ENCODE assay signal across 17 cellular contexts in genomic region chr12:29287622-29288021, GRCh38.
DNase-seq lines count a peak whose midpoint lies in the region; ATAC-seq and TF ChIP-seq lines count a peak whose summit lies in the region.
"Had no signal": no experiment of that assay in that cellular context is flagged by ENCODE, and none has a peak within 500 bp of the region (broad histone marks: within the 10 kb centered on the region; RNA-seq: fewer than 3 reads in every experiment).

No MANE protein-coding gene starts in this region.

- H2AFZ ChIP-seq in neuronal stem cell (ENCODE audit: low read length) = no peak overlapping the region

- DNase-seq in H7 (peak; percentile 17), iPS-NIHi11 (ENCODE audit: low spot score) (peak; percentile 11), neuronal stem cell (ENCODE audit: low spot score) (peak; percentile 2), CD1c-positive myeloid dendritic cell (ENCODE audit: extremely low spot score) (no peak)
- DNase-seq: 8988T; Calu3; CD8-positive, alpha-beta T cell; DND-41; EL; GOT3; H9 had no signal

- H3K18ac ChIP-seq in neuronal stem cell (ENCODE audit: low read length) = no peak overlapping the region

- no peak overlapping the region for H3K27ac ChIP-seq in neuronal stem cell (replicated peaks; ENCODE audit: low read length)
- H3K27ac ChIP-seq: BLaER1 had no signal

- H4K91ac ChIP-seq in neuronal stem cell (ENCODE audit: low read depth, low read length, poor library complexity) = no peak overlapping the region

- no peak overlapping the region for H3K9ac ChIP-seq in neuronal stem cell (ENCODE audit: low read depth, low read length, poor library complexity)
- H3K9ac ChIP-seq: BLaER1 had no signal

- H2BK120ac ChIP-seq in neuronal stem cell (ENCODE audit: low read depth, low read length) = no peak overlapping the region

- no peak overlapping the region for H3K14ac ChIP-seq in neuronal stem cell (ENCODE audit: low read length)

- no peak overlapping the region for H3K23ac ChIP-seq in neuronal stem cell (ENCODE audit: low read depth, low read length, poor library complexity)

- H4K8ac ChIP-seq in neuronal stem cell (ENCODE audit: low read depth, low read length) = no peak overlapping the region

- H3K36me3 ChIP-seq in H7 (replicated peaks; ENCODE audit: control insufficient read depth, insufficient read depth, low read length) = no peaks in the 10 kb centered on the region
- no peaks in the 10 kb centered on the region for H3K36me3 ChIP-seq in neuronal stem cell (replicated peaks in 1 of 2; ENCODE audit: control insufficient read depth in 2 of 2, insufficient read depth in 2 of 2, low read length in 2 of 2)

- H3K4ac ChIP-seq in neuronal stem cell (ENCODE audit: low read length) = no peak overlapping the region

- H3K4me3 ChIP-seq in H7 (ENCODE audit: insufficient read depth, low read depth, low read length) (no peak overlapping the region), neuronal stem cell (ENCODE audit: low read length in 2 of 2) (no peak overlapping the region)
- H3K4me3 ChIP-seq: BLaER1, GM12878 had no signal

- H2BK12ac ChIP-seq in neuronal stem cell (ENCODE audit: low read length) = no peak overlapping the region

- H3K9me3 ChIP-seq in neuronal stem cell (replicated peaks in 1 of 2; ENCODE audit: control insufficient read depth in 2 of 2, insufficient read depth in 1 of 2, low read depth in 1 of 2, low read length in 2 of 2) = no peaks in the 10 kb centered on the region

- WGBS in neuronal stem cell (ENCODE audit: extremely low coverage in 2 of 2, insufficient read length in 2 of 2, insufficient replicate concordance in 1 of 2), 2 donors = no CpG with 5 or more reads among the region's 1 CpG

- peaks cover 0 to 1% of the 10 kb centered on the region in 2 donors for H3K4me1 ChIP-seq in neuronal stem cell (ENCODE audit: control insufficient read depth in 2 of 2, insufficient read depth in 1 of 2, low read depth in 1 of 2, low read length in 2 of 2)

- H2BK5ac ChIP-seq in neuronal stem cell (ENCODE audit: low read length) = no peak overlapping the region

- no peak overlapping the region for H2AK5ac ChIP-seq in neuronal stem cell (ENCODE audit: low read depth, low read length)

- ATAC-seq in SK-N-SH treated with all-trans-retinoic acid at 6 μM for 48 hours (peak; percentile 44; the same call in 2 of the 3 replicates), HG02759 (IDR thresholded peaks at IDR 0.05; ENCODE audit: unreplicated experiment) (no peak), GM21723 (IDR thresholded peaks at IDR 0.05; ENCODE audit: unreplicated experiment) (no peak), GM21619 (IDR thresholded peaks at IDR 0.05; ENCODE audit: unreplicated experiment) (no peak)
- ATAC-seq: CD8-positive, alpha-beta T cell; GM12878 had no signal

- H3K27me3 ChIP-seq in H7 (ENCODE audit: control insufficient read depth, insufficient read depth, low read length) = no peaks in the 10 kb centered on the region
- no peaks in the 10 kb centered on the region for H3K27me3 ChIP-seq in neuronal stem cell (ENCODE audit: control insufficient read depth in 3 of 3, insufficient read depth in 3 of 3, low read depth in 1 of 3, low read length in 3 of 3)
- H3K27me3 ChIP-seq: BLaER1 had no signal

- H3K4me2 ChIP-seq in neuronal stem cell (ENCODE audit: insufficient read depth, low read length, poor library complexity, severe bottlenecking) = no peak overlapping the region
- H3K4me2 ChIP-seq: BLaER1 had no signal

- H3K79me1 ChIP-seq in neuronal stem cell (ENCODE audit: low read depth, low read length) = no peaks in the 10 kb centered on the region

- H2BK15ac ChIP-seq in neuronal stem cell (ENCODE audit: low read length) = no peak overlapping the region

TF ChIP-seq in SK-N-SH treated with all-trans-retinoic acid at 6 μM for 48 hours, 23 proteins besides CTCF, POLR2A, EP300 and RAD21:
- TF ChIP-seq, protein P1, sequence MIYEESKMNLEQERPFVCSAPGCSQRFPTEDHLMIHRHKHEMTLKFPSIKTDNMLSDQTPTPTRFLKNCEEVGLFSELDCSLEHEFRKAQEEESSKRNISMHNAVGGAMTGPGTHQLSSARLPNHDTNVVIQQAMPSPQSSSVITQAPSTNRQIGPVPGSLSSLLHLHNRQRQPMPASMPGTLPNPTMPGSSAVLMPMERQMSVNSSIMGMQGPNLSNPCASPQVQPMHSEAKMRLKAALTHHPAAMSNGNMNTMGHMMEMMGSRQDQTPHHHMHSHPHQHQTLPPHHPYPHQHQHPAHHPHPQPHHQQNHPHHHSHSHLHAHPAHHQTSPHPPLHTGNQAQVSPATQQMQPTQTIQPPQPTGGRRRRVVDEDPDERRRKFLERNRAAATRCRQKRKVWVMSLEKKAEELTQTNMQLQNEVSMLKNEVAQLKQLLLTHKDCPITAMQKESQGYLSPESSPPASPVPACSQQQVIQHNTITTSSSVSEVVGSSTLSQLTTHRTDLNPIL (CRISPR knock-in tag; IDR thresholded peaks at IDR 0.05; ENCODE audit: low read depth) = peak; percentile 67; the same call in 1 of the 2 replicates
- TF ChIP-seq SNAI2 (CRISPR knock-in tag; IDR thresholded peaks at IDR 0.05) (0 out of 2 replicates have a peak, but pooled peaks have one; percentile 49), ZNF70 (CRISPR knock-in tag; IDR thresholded peaks at IDR 0.05) (no peak), ISL1 (CRISPR knock-in tag; IDR thresholded peaks at IDR 0.05) (peak; percentile 84), PPARA (CRISPR knock-in tag; IDR thresholded peaks at IDR 0.05; ENCODE audit: borderline replicate concordance) (no peak)
